ENCODE assay signal across 10 cellular contexts in genomic region chr17:50024808-50025207, GRCh38. TPM values are rescaled to one million over a fixed set of nuclear protein-coding genes. Genes with fewer than 3 reads are reported as not detected.
"Had no signal": no experiment of that assay in that cellular context is flagged by ENCODE, and none has a peak within 500 bp of the region (broad histone marks: within the 10 kb centered on the region; RNA-seq: fewer than 3 reads in every experiment).

No MANE protein-coding gene starts in this region.

- DNase-seq: GM23248, GOT3, H9, HCEC 1CT, HFFc6, IMR-90, Karpas-422, KBM-7 had no signal

- H3K4me3 ChIP-seq: GM23248 had no signal

- H3K27ac ChIP-seq: GM23248, HL-60, KMS-11 had no signal

- H2AFZ ChIP-seq: GM23248 had no signal

- H3K9ac ChIP-seq: GM23248, KMS-11 had no signal

- H3K4me2 ChIP-seq: KMS-11 had no signal

RNA-seq across cellular contexts. Expression of gene DLX3, which starts 29.8 kb away (rescaled TPM):
- total RNA-seq: HFFc6, IMR-90 had no signal
- polyA plus RNA-seq: IMR-90 had no signal

RNA-seq across cellular contexts. Expression of gene DLX4, which starts 55.8 kb away (rescaled TPM):
- total RNA-seq: GM23248, HFFc6, IMR-90 had no signal
- polyA plus RNA-seq: IMR-90 had no signal
